In genomic region chr10:88853155-88853554, GRCh38 we compare ENCODE assay signal across 26 cellular contexts. TPM values are rescaled to one million over a fixed set of nuclear protein-coding genes. Genes with fewer than 3 reads are reported as not detected.
DNase-seq lines count a peak whose midpoint lies in the region; ATAC-seq and TF ChIP-seq lines count a peak whose summit lies in the region.
"Had no signal": no experiment of that assay in that cellular context is flagged by ENCODE, and none has a peak within 500 bp of the region (broad histone marks: within the 10 kb centered on the region; RNA-seq: fewer than 3 reads in every experiment).

No MANE protein-coding gene starts in this region.

- ATAC-seq in Right ventricle myocardium superior (ENCODE audit: poor library complexity) (peak; percentile 59), right lobe of liver (peak; percentile 56 to 85 (median 78)), upper lobe of right lung (peak; percentile 65), body of pancreas (no peak)
- ATAC-seq: A549; activated T-cell treated with anti-CD3 and anti-CD28 coated beads, Interleukin-2, amount 50 U/mL, for 72 hours; PC-3 had no signal

- intact Hi-C loops in Right ventricle myocardium superior (cut with DNase I) (no loop called here), cardiac septum (cut with DNase I) (no loop called here), right lobe of liver (cut with DNase I) (no loop called here), upper lobe of right lung (cut with DNase I) (no loop called here), body of pancreas (cut with DNase I) (no loop called here)

- no peak for DNase-seq in Right ventricle myocardium superior
- DNase-seq in cardiac septum (ENCODE audit: low spot score) = no peak
- DNase-seq in SIG-M5 (lab: John Stamatoyannopoulos, UW) = peak; percentile 61
- no peak for DNase-seq in right lobe of liver
- DNase-seq in upper lobe of right lung = no peak
- no peak for DNase-seq in body of pancreas
- DNase-seq in DMS114 treated with DMSO at 0.1 percent for 48 hours (lab: John Stamatoyannopoulos, UW; ENCODE audit: unreplicated experiment) = no peak
- no peak for DNase-seq in stimulated activated naive CD4-positive, alpha-beta T cell treated with Interleukin-2 at 50 U/mL for 16 hours (lab: John Stamatoyannopoulos, UW)
- DNase-seq: activated naive CD8-positive, alpha-beta T cell treated with anti-CD3 and anti-CD28 coated beads for 36 hours; activated T-cell treated with anti-CD3 and anti-CD28 coated beads, Interleukin-2, amount 50 U/mL, for 72 hours; CD4-positive, CD25-positive, alpha-beta regulatory T cell; dorsolateral prefrontal cortex; H9; NCI-H1694; NCI-H446; PC-3; stimulated activated naive CD4-positive, alpha-beta T cell; SW 1271; WERI-Rb-1 had no signal

- H3K27me3 ChIP-seq in right lobe of liver (no peaks in the 10 kb centered on the region), upper lobe of right lung (no peaks in the 10 kb centered on the region), body of pancreas (no peaks in the 10 kb centered on the region)

- peaks cover 0 to 33% (median 9%) of the 10 kb centered on the region in 4 donors for H3K4me1 ChIP-seq in right lobe of liver
- peaks cover 11% of the 10 kb centered on the region for H3K4me1 ChIP-seq in upper lobe of right lung
- peaks cover 26% of the 10 kb centered on the region for H3K4me1 ChIP-seq in body of pancreas

- WGBS in right lobe of liver (ENCODE audit: insufficient coverage, low coverage, low lambda C conversion rate, missing lambda C conversion rate) = 47% methylated on average over 2 of the region's 2 CpGs
- WGBS in body of pancreas, 2 donors = 78 to 79% methylated on average over 2 of the region's 2 CpGs

- no peak overlapping the region for H3K27ac ChIP-seq in right lobe of liver
- H3K27ac ChIP-seq in upper lobe of right lung = peak overlapping the region; percentile 12
- no peak overlapping the region for H3K27ac ChIP-seq in body of pancreas
- H3K27ac ChIP-seq: A549, WERI-Rb-1 had no signal

- H3K4me3 ChIP-seq in right lobe of liver (no peak overlapping the region), upper lobe of right lung (no peak overlapping the region), body of pancreas (no peak overlapping the region)
- H3K4me3 ChIP-seq: A549, dorsolateral prefrontal cortex had no signal

- no peaks in the 10 kb centered on the region for H3K9me3 ChIP-seq in right lobe of liver
- H3K9me3 ChIP-seq in upper lobe of right lung = no peaks in the 10 kb centered on the region
- no peaks in the 10 kb centered on the region for H3K9me3 ChIP-seq in body of pancreas
- H3K9me3 ChIP-seq: A549 had no signal

- no peak for TF ChIP-seq CTCF in right lobe of liver (IDR thresholded peaks at IDR 0.05)
- no peak for TF ChIP-seq CTCF in upper lobe of right lung (IDR thresholded peaks at IDR 0.05)
- TF ChIP-seq CTCF in body of pancreas (IDR thresholded peaks at IDR 0.05) = no peak

- H3K36me3 ChIP-seq in right lobe of liver (no peaks in the 10 kb centered on the region), upper lobe of right lung (no peaks in the 10 kb centered on the region), body of pancreas (replicated peaks in 1 of 2; ENCODE audit: insufficient read depth in 1 of 2, low read depth in 2 of 2) (no peaks in the 10 kb centered on the region)
- H3K36me3 ChIP-seq: WERI-Rb-1 had no signal

- TF ChIP-seq POLR2A in right lobe of liver (IDR thresholded peaks at IDR 0.05) (no peak), body of pancreas (IDR thresholded peaks at IDR 0.05) (no peak)

RNA-seq across cellular contexts. Expression of gene ANKRD22, which starts 1.5 kb away (rescaled TPM):
- total RNA-seq in Right ventricle myocardium superior = not detected
- total RNA-seq in cardiac septum = 0.13 TPM
- total RNA-seq in right lobe of liver = 1 to 10 TPM in 2 of 6 experiments, under 1 TPM in 1, not detected in 3; 0.54 to 1.2 (median 1.2) TPM
- 2.3 TPM for total RNA-seq in upper lobe of right lung
- total RNA-seq in body of pancreas = 10 to 100 TPM in 1 of 2 donors, 1 to 10 TPM in 1; 5.9 to 13.5 TPM
- total RNA-seq: activated naive CD8-positive, alpha-beta T cell treated with anti-CD3 and anti-CD28 coated beads for 36 hours; CD4-positive, CD25-positive, alpha-beta regulatory T cell; Daoy; glomerular endothelial cell; H9; neural crest cell had no signal

RNA-seq across cellular contexts. Expression of gene STAMBPL1, which starts 26.9 kb away (rescaled TPM):
- 2.0 TPM for total RNA-seq in Right ventricle myocardium superior
- 2.9 TPM for total RNA-seq in cardiac septum
- 1 to 10 TPM in 5 of 6 experiments, under 1 TPM in 1; 0.66 to 8.0 (median 4.2) TPM for total RNA-seq in right lobe of liver
- 6.8 TPM for total RNA-seq in upper lobe of right lung
- 10 to 100 TPM; 10.1 to 26.7 TPM for total RNA-seq in body of pancreas

RNA-seq across cellular contexts. Expression of gene LIPM, which starts 50.6 kb away (rescaled TPM):
- not detected for total RNA-seq in Right ventricle myocardium superior
- not detected for total RNA-seq in cardiac septum
- total RNA-seq in right lobe of liver = not detected
- not detected for total RNA-seq in upper lobe of right lung
- not detected for total RNA-seq in body of pancreas
- total RNA-seq: activated naive CD8-positive, alpha-beta T cell treated with anti-CD3 and anti-CD28 coated beads for 36 hours; activated T-cell treated with anti-CD3 and anti-CD28 coated beads, Interleukin-2, amount 50 U/mL, for 72 hours; CD4-positive, CD25-positive, alpha-beta regulatory T cell; Daoy; dorsolateral prefrontal cortex; glomerular endothelial cell; H9; HT-29; mesothelial cell of epicardium; neural crest cell; PC-3; ureter had no signal
